19 cellular contexts compared by ENCODE assay signal in the genomic region with DNA sequence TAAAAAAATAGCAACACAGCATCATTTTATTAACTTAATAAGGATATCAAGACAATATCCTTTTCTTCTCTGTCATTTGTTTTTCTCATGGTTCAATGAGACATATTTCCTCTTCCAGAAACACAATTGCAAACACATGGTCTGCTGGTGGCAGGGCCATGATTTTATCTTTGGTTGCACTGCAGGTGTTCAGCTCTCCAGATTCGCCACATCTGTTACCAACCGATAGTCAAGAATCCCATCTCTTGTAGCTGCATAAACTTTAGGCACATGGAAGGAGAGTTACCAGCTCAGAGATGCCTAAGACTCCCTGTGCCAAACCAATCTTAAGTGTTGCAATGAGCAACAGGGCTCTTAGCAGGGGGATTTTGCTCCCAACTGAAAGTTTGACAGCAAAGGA.
DNase-seq lines count a peak whose midpoint lies in the region; ATAC-seq and TF ChIP-seq lines count a peak whose summit lies in the region.
"Had no signal": no experiment of that assay in that cellular context is flagged by ENCODE, and none has a peak within 500 bp of the region (broad histone marks: within the 10 kb centered on the region; RNA-seq: fewer than 3 reads in every experiment).

No MANE protein-coding gene starts in this region.

- no peaks in the 10 kb centered on the region for H3K27me3 Mint-ChIP-seq in neural progenitor cell (ENCODE audit: insufficient read depth, low read depth)
- H3K27me3 Mint-ChIP-seq: CD4-positive, alpha-beta T cell had no signal

- H3K4me2 ChIP-seq in BLaER1 (peak overlapping the region; percentile 9), DND-41 (ENCODE audit: insufficient read depth, low read length) (peak overlapping the region; percentile 20), neural progenitor cell (no peak overlapping the region)
- H3K4me2 ChIP-seq: GM23338 had no signal

- peaks cover 13% of the 10 kb centered on the region; the same call in 1 of the 2 replicates for H3K4me1 ChIP-seq in BLaER1
- peaks cover 43% of the 10 kb centered on the region for H3K4me1 ChIP-seq in DND-41 (ENCODE audit: insufficient read depth, low read length)
- H3K4me1 ChIP-seq in neural progenitor cell = no peaks in the 10 kb centered on the region
- no peaks in the 10 kb centered on the region for H3K4me1 ChIP-seq in uterus
- H3K4me1 ChIP-seq: BE2C, Caco-2 had no signal

- no peaks in the 10 kb centered on the region for H3K9me3 ChIP-seq in BLaER1
- H3K9me3 ChIP-seq in DND-41 (ENCODE audit: insufficient read depth, low read length, severe bottlenecking) = no peaks in the 10 kb centered on the region
- H3K9me3 ChIP-seq in neural progenitor cell (ENCODE audit: low read depth) = no peaks in the 10 kb centered on the region
- no peaks in the 10 kb centered on the region for H3K9me3 ChIP-seq in uterus
- H3K9me3 ChIP-seq: BE2C, Caco-2 had no signal

- H3K27ac Mint-ChIP-seq in neural progenitor cell = no peak overlapping the region
- H3K27ac Mint-ChIP-seq: CD4-positive, alpha-beta T cell; GM23338; HFFc6; IgD-negative memory B cell had no signal

- ATAC-seq in DND-41 (ENCODE audit: insufficient read depth, low read depth) = peak; percentile 91
- ATAC-seq in GM19463 (IDR thresholded peaks at IDR 0.05; ENCODE audit: unreplicated experiment) = no peak
- ATAC-seq: GM23338, HCT116, HepG2 had no signal

- H3K4me3 ChIP-seq in BLaER1 = no peak overlapping the region
- H3K4me3 ChIP-seq in DND-41 (ENCODE audit: low read depth in 1 of 2, low read length in 2 of 2) = no peak overlapping the region; a peak in 1 of 4 replicates
- H3K4me3 ChIP-seq in neural progenitor cell = no peak overlapping the region
- H3K4me3 ChIP-seq in uterus = no peak overlapping the region
- H3K4me3 ChIP-seq: GM23338 had no signal

- no peak overlapping the region for H3K9ac ChIP-seq in BLaER1
- peak overlapping the region; percentile 38 for H3K9ac ChIP-seq in DND-41 (ENCODE audit: low read depth, low read length)
- no peak overlapping the region for H3K9ac ChIP-seq in neural progenitor cell

- TF ChIP-seq POLR2A in uterus (IDR thresholded peaks at IDR 0.05) = no peak

- H3K4me3 Mint-ChIP-seq in neural progenitor cell = no peak overlapping the region
- H3K4me3 Mint-ChIP-seq: CD4-positive, alpha-beta T cell; GM23338; HFFc6; IgD-negative memory B cell had no signal

- peak; percentile 76 for DNase-seq in DND-41
- peak; percentile 36 for DNase-seq in SK-N-DZ (ENCODE audit: low spot score)
- no peak for DNase-seq in neural progenitor cell (ENCODE audit: low spot score)
- no peak for DNase-seq in uterus
- DNase-seq: ACHN; BE2C; Caco-2; CD4-positive, alpha-beta T cell; DMS53; H7; HFFc6; KG1 had no signal

- H2AFZ ChIP-seq in DND-41 (ENCODE audit: low read depth, low read length) = peak overlapping the region; percentile 57
- H2AFZ ChIP-seq in neural progenitor cell (replicated peaks) = peak overlapping the region; percentile 63
- H2AFZ ChIP-seq: GM23338 had no signal

- intact Hi-C loops in uterus (cut with DNase I; ENCODE audit: low total_unique reads) = no loop called here

- H3K4me1 Mint-ChIP-seq in neural progenitor cell = no peaks in the 10 kb centered on the region
- H3K4me1 Mint-ChIP-seq: IgD-negative memory B cell had no signal

- no peaks in the 10 kb centered on the region for H4K20me1 ChIP-seq in BLaER1
- no peaks in the 10 kb centered on the region for H4K20me1 ChIP-seq in DND-41 (ENCODE audit: insufficient read depth, low read length)
- H4K20me1 ChIP-seq in neural progenitor cell (ENCODE audit: low read depth) = no peaks in the 10 kb centered on the region

- H3K36me3 Mint-ChIP-seq in neural progenitor cell = no peaks in the 10 kb centered on the region
- H3K36me3 Mint-ChIP-seq: IgD-negative memory B cell had no signal

- H3F3A ChIP-seq in neural progenitor cell (ENCODE audit: low read depth) = no peaks in the 10 kb centered on the region

- H3K79me2 ChIP-seq in DND-41 (ENCODE audit: insufficient read depth, low read length) (no peaks in the 10 kb centered on the region), neural progenitor cell (ENCODE audit: low read depth) (no peaks in the 10 kb centered on the region)

- H3K27ac ChIP-seq in BLaER1 (peak overlapping the region; percentile 37; the same call in 1 of the 2 replicates), DND-41 (ENCODE audit: low read length) (peak overlapping the region; percentile 89), neural progenitor cell (no peak overlapping the region), uterus (no peak overlapping the region)
- H3K27ac ChIP-seq: C4-2B had no signal

- H3K27me3 ChIP-seq in BLaER1 = no peaks in the 10 kb centered on the region
- no peaks in the 10 kb centered on the region for H3K27me3 ChIP-seq in DND-41 (ENCODE audit: insufficient read depth, low read length, poor library complexity)
- H3K27me3 ChIP-seq in neural progenitor cell = no peaks in the 10 kb centered on the region
- H3K27me3 ChIP-seq in uterus = no peaks in the 10 kb centered on the region
- H3K27me3 ChIP-seq: BE2C had no signal

- TF ChIP-seq CTCF in DND-41 (IDR thresholded peaks at IDR 0.05; ENCODE audit: borderline replicate concordance, extremely low read depth, low read length, poor library complexity, severe bottlenecking) (no peak), neural progenitor cell (IDR thresholded peaks at IDR 0.05) (no peak), uterus (IDR thresholded peaks at IDR 0.05) (no peak)

- H3K9me3 Mint-ChIP-seq in neural progenitor cell = no peaks in the 10 kb centered on the region
- H3K9me3 Mint-ChIP-seq: CD4-positive, alpha-beta T cell; GM23338 had no signal

- H3K36me3 ChIP-seq in BLaER1 (no peaks in the 10 kb centered on the region), DND-41 (ENCODE audit: insufficient read depth, low read length) (no peaks in the 10 kb centered on the region), neural progenitor cell (no peaks in the 10 kb centered on the region), uterus (no peaks in the 10 kb centered on the region)
- H3K36me3 ChIP-seq: BE2C had no signal

Comparison
In these comparisons a context has a peak if more than half of its experiments do, and no peak if none do; other contexts are left out.
1. H3K27ac ChIP-seq: peak in BLaER1 (single experiment) and DND-41 (single experiment); none in neural progenitor cell (single experiment) and uterus (0 of 2).
2. DNase-seq: peak in DND-41 (single experiment) and SK-N-DZ (single experiment); none in neural progenitor cell (single experiment) and uterus (0 of 2).